ENCODE assay signal across 18 cellular contexts in the genomic region with DNA sequence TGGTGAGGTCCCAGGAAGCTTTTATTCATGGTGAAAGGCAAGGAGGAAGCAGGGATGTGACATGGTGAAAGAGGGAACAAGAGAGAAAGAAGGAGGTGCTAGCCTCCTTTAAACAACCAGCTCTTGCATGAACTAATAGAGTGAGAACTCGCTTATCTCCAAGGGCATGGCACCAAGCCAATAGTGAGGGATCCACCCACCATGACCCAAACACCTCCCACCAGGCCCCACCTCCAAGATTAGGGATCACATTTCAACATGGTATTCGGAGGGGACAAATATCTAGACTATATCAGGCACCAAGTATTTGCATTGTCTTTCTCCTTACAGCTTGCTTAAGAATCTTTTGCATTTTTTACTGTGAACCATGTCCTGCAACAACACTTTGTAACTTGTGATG.
A peak's percentile ranks its signal among the peaks of the same experiment; 100 is the strongest.
DNase-seq lines count a peak whose midpoint lies in the region; ATAC-seq and TF ChIP-seq lines count a peak whose summit lies in the region.
"Had no signal": no experiment of that assay in that cellular context is flagged by ENCODE, and none has a peak within 500 bp of the region (broad histone marks: within the 10 kb centered on the region; RNA-seq: fewer than 3 reads in every experiment).

No MANE protein-coding gene starts in this region.

- H3K23ac ChIP-seq in H9 (ENCODE audit: insufficient read length, low read depth, low read length), result no peak overlapping the region

- H4K8ac ChIP-seq in H9 (replicated peaks; ENCODE audit: insufficient read length, low read depth, low read length), result no peak overlapping the region

- no peak for TF ChIP-seq CTCF in H9 (conservative IDR thresholded peaks at IDR 0.05)

- H3K9ac ChIP-seq in H9 (ENCODE audit: extremely low read depth, insufficient read length, low read length), result no peak overlapping the region

- no peak overlapping the region for H2BK120ac ChIP-seq in H9 (ENCODE audit: low read depth, low read length, poor library complexity, severe bottlenecking)

- ATAC-seq in HG03175 (IDR thresholded peaks at IDR 0.05; ENCODE audit: unreplicated experiment) (no peak), HG03521 (IDR thresholded peaks at IDR 0.05; ENCODE audit: unreplicated experiment) (no peak)
- ATAC-seq: effector memory CD8-positive, alpha-beta T cell; foreskin keratinocyte; stimulated activated effector memory CD8-positive, alpha-beta T cell treated with anti-CD3 and anti-CD28 coated beads, Interleukin-12 subunit alpha, Interleukin-12 subunit beta, amount 100 ng/mL, for 72 hours had no signal

- H3K14ac ChIP-seq in H9 (ENCODE audit: insufficient read depth, low read length), result no peak overlapping the region

- no peak overlapping the region for H3K18ac ChIP-seq in H9 (ENCODE audit: insufficient read length, low read depth, low read length)

- no peak overlapping the region for H3K4me3 Mint-ChIP-seq in H9
- H3K4me3 Mint-ChIP-seq: B cell; effector memory CD8-positive, alpha-beta T cell; stimulated activated effector memory CD8-positive, alpha-beta T cell treated with anti-CD3 and anti-CD28 coated beads, Interleukin-12 subunit alpha, Interleukin-12 subunit beta, amount 100 ng/mL, for 72 hours had no signal

- H2BK20ac ChIP-seq in H9 (ENCODE audit: low read depth, low read length, poor library complexity, severe bottlenecking), result no peak overlapping the region

- no peaks in the 10 kb centered on the region for H3K79me1 ChIP-seq in H9 (ENCODE audit: insufficient read depth, low read depth, low read length, poor library complexity, severe bottlenecking)

- H3K79me2 ChIP-seq in H9 (ENCODE audit: insufficient read depth, low read length), result no peaks in the 10 kb centered on the region

- peak; percentile 0 for DNase-seq in A172 (ENCODE audit: low spot score)
- DNase-seq in H9, result peak; percentile 36
- DNase-seq in SW480 (ENCODE audit: low spot score), result peak; percentile 9
- DNase-seq in iris pigment epithelial cell (ENCODE audit: low read depth), result peak; percentile 10
- no peak for DNase-seq in activated CD4-positive, alpha-beta T cell treated with anti-CD3 and anti-CD28 coated beads for 4 hours
- no peak for DNase-seq in activated CD4-positive, alpha-beta T cell treated with anti-CD3 and anti-CD28 coated beads, Interleukin-2, amount 50 U/mL, for 1 hour
- DNase-seq: activated CD4-positive, alpha-beta T cell treated with anti-CD3 and anti-CD28 coated beads for 1 hour; activated CD8-positive, alpha-beta memory T cell treated with anti-CD3 and anti-CD28 coated beads, Interleukin-2, amount 50 U/mL, for 48 hours; activated naive CD4-positive, alpha-beta T cell; effector memory CD8-positive, alpha-beta T cell; foreskin keratinocyte; Peyer's patch; T-helper 1 cell; trophoblast cell had no signal

- no peak overlapping the region for H2BK12ac ChIP-seq in H9 (ENCODE audit: insufficient read length, low read depth, low read length)

- H3K9me3 ChIP-seq in H9 (ENCODE audit: control insufficient read depth, low read depth, low read length), result peaks cover 17% of the 10 kb centered on the region
- H3K9me3 ChIP-seq: Peyer's patch had no signal

- H3K23me2 ChIP-seq in H9 (ENCODE audit: insufficient read length, low read depth, low read length, poor library complexity, severe bottlenecking), result no peaks in the 10 kb centered on the region

- no peak overlapping the region for H2AK5ac ChIP-seq in H9 (ENCODE audit: insufficient read length, low read length)

- no peaks in the 10 kb centered on the region for H3K4me1 Mint-ChIP-seq in H9
- H3K4me1 Mint-ChIP-seq: B cell; stimulated activated effector memory CD8-positive, alpha-beta T cell treated with anti-CD3 and anti-CD28 coated beads, Interleukin-12 subunit alpha, Interleukin-12 subunit beta, amount 100 ng/mL, for 72 hours had no signal

- no peak overlapping the region for H3T11ph ChIP-seq in H9 (ENCODE audit: low read length)

- H3K27ac Mint-ChIP-seq in H9, result no peak overlapping the region
- H3K27ac Mint-ChIP-seq: B cell; effector memory CD8-positive, alpha-beta T cell; stimulated activated effector memory CD8-positive, alpha-beta T cell treated with anti-CD3 and anti-CD28 coated beads, Interleukin-12 subunit alpha, Interleukin-12 subunit beta, amount 100 ng/mL, for 72 hours had no signal

- H3K4me2 ChIP-seq in H9 (ENCODE audit: insufficient read depth, insufficient read length, low read length), result no peak overlapping the region

- H2AFZ ChIP-seq in H9 (ENCODE audit: low read length), result no peak overlapping the region

- WGBS in H9 (ENCODE audit: extremely low coverage, insufficient read length, low lambda C conversion rate), result no CpG with 5 or more reads among the region's 2 CpGs

- no peaks in the 10 kb centered on the region for H3K27me3 ChIP-seq in H9 (ENCODE audit: insufficient read depth, low read length)
- H3K27me3 ChIP-seq: Peyer's patch had no signal

- H4K20me1 ChIP-seq in H9 (ENCODE audit: control insufficient read depth, insufficient read depth, insufficient read length), result no peaks in the 10 kb centered on the region

- H3K27me3 Mint-ChIP-seq in H9 (ENCODE audit: low read depth), result no peaks in the 10 kb centered on the region; the same call in 1 of the 2 replicates

- no peak overlapping the region for H3K56ac ChIP-seq in H9 (ENCODE audit: insufficient read length, low read depth, low read length)

- no peaks in the 10 kb centered on the region for H3K4me1 ChIP-seq in H9 (ENCODE audit: insufficient read depth, low read length)
- H3K4me1 ChIP-seq: foreskin keratinocyte, Peyer's patch had no signal

- H2BK15ac ChIP-seq in H9 (ENCODE audit: low read depth, low read length), result no peak overlapping the region

- peaks cover 0 to 89% of the 10 kb centered on the region in 2 experiments; a peak in 2 of 5 replicates for H3K9me3 Mint-ChIP-seq in H9
- H3K9me3 Mint-ChIP-seq: effector memory CD8-positive, alpha-beta T cell; stimulated activated effector memory CD8-positive, alpha-beta T cell treated with anti-CD3 and anti-CD28 coated beads, Interleukin-12 subunit alpha, Interleukin-12 subunit beta, amount 100 ng/mL, for 72 hours had no signal

- no peak overlapping the region for H4K5ac ChIP-seq in H9 (ENCODE audit: insufficient read length, low read depth, low read length)

- no peak overlapping the region for H3K4ac ChIP-seq in H9 (ENCODE audit: low read depth, low read length)

- H3K36me3 Mint-ChIP-seq in H9 (ENCODE audit: insufficient read depth in 1 of 3, low read depth in 3 of 3), result peaks cover 0 to 20% (median 0%) of the 10 kb centered on the region in 3 experiments; a peak in 2 of 7 replicates
- H3K36me3 Mint-ChIP-seq: stimulated activated effector memory CD8-positive, alpha-beta T cell treated with anti-CD3 and anti-CD28 coated beads, Interleukin-12 subunit alpha, Interleukin-12 subunit beta, amount 100 ng/mL, for 72 hours had no signal

- no peak overlapping the region for H3K27ac ChIP-seq in H9 (ENCODE audit: insufficient read length, low read depth, low read length)
- H3K27ac ChIP-seq: foreskin keratinocyte, Peyer's patch had no signal

- H2BK5ac ChIP-seq in H9 (ENCODE audit: insufficient read length, low read length), result no peak overlapping the region

- H4K91ac ChIP-seq in H9 (ENCODE audit: insufficient read length, low read depth, low read length), result no peak overlapping the region

Comparison
In these comparisons a context has a peak if more than half of its experiments do, and no peak if none do; other contexts are left out.
1. DNase-seq: peak in A172 (single experiment), H9 (single experiment), SW480 (single experiment) and iris pigment epithelial cell (single experiment); none in activated CD4-positive, alpha-beta T cell treated with anti-CD3 and anti-CD28 coated beads for 4 hours (0 of 2) and activated CD4-positive, alpha-beta T cell treated with anti-CD3 and anti-CD28 coated beads, Interleukin-2, amount 50 U/mL, for 1 hour (single experiment).